1 cellular context compared by ENCODE assay signal in the genomic region with DNA sequence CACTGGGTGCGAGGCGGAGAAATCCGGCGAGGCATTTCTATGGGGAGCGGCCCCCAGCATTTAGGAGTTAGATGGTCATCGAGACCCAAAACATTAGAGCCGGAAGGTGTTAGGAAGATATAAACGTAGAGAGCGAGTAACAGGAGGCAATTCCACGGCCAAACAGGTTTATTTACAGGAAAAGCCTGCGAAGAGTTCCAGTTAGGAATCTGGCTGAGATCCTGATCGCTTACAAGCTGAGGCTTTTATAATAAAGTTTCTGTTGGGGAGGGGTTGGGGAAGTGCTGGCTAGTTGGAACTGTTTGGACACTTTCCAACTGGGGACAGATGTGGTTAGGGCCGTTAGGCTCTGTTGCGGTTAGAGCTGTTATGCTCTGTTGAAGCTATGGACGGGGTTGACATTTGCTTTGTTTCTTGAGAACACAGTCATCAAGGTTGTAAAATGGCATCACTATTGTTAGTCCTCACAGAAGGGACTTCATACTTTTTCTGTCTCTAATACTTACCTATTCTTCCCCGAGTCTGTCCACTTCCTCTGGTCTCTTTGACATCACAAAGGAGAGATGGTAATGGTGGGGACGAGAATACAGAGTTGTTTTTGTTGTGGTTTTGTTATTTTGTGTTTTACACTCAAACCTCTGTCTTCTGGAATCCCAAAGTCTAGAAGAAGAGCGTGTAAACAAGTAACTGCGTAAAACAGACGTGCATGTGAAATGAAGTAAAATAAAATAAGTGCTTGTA.
TF ChIP-seq lines count a peak whose summit lies in the region.

No MANE protein-coding gene starts in this region.

TF ChIP-seq in GM12891, 5 proteins besides CTCF, POLR2A, EP300 and RAD21:
- 0 out of 2 replicates have a peak, but pooled peaks have one; percentile 4 for TF ChIP-seq POLR2AphosphoS5 (IDR thresholded peaks at IDR 0.05; ENCODE audit: low read depth, low read length)
- TF ChIP-seq POU2F2 (IDR thresholded peaks at IDR 0.05; ENCODE audit: low read depth, low read length) = no peak
- TF ChIP-seq SPI1 (IDR thresholded peaks at IDR 0.05; ENCODE audit: low read depth, low read length) = peak; percentile 46; the same call in 1 of the 2 replicates
